Comparison of ENCODE assay signal across 29 cellular contexts in the genomic region with DNA sequence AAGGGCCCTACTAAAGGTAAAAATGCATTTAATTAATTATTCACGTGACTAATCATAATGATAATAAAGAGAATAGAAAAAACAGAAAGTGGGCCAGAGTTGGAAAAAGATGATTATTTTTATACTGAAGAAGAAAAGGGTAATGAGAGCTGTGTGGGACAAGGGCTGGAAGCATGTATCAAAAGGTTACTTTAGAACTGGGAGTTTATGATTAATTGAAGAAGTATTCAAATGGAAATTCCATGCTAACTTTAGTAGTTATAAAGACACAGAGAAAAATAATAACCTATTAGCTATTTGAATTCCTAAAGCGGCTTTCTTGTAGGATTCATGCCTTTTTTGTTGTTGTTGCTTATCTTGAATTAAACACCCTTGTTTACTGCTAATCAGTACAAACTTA. TPM values are rescaled to one million over a fixed set of nuclear protein-coding genes. Genes with fewer than 3 reads are reported as not detected.
"Had no signal": no experiment of that assay in that cellular context is flagged by ENCODE, and none has a peak within 500 bp of the region (broad histone marks: within the 10 kb centered on the region; RNA-seq: fewer than 3 reads in every experiment).

No MANE protein-coding gene starts in this region.

- H3K27me3 ChIP-seq: body of pancreas, colonic mucosa, gastrocnemius medialis, hepatocyte, ovary, suprapubic skin, tibial nerve had no signal

- H3K27ac ChIP-seq: body of pancreas, colonic mucosa, epithelial cell of prostate, gastrocnemius medialis, hepatocyte, ovary, prostate gland, suprapubic skin, tibial nerve had no signal

- DNase-seq: activated B cell treated with CpG ODN at 0.5 μM for 24 hours; activated CD4-positive, alpha-beta T cell treated with anti-CD3 and anti-CD28 coated beads, Interleukin-2, amount 50 U/mL, for 1 hour; activated CD8-positive, alpha-beta T cell treated with anti-CD3 and anti-CD28 coated beads for 36 hours; activated gamma-delta T cell treated with Interleukin-2 at 50 U/mL for 16 hours; activated naive CD4-positive, alpha-beta T cell treated with anti-CD3 and anti-CD28 coated beads, Interleukin-2, amount 50 U/mL, for 16 hours; activated T-cell treated with anti-CD3 and anti-CD28 coated beads, Interleukin-2, amount 50 U/mL, for 4 hours; amygdala; body of pancreas; colonic mucosa; effector CD8-positive, alpha-beta T cell; gastrocnemius medialis; islet precursor cell; left cardiac atrium; left ventricle myocardium superior; ovary; retina; stimulated activated CD4-positive, alpha-beta T cell treated with anti-CD3 and anti-CD28 coated beads, Interleukin-15, amount 100 ng/mL, for 24 hours; stimulated activated CD4-positive, alpha-beta T cell treated with anti-CD3 and anti-CD28 coated beads, Interleukin-2, amount 100 ng/mL, for 24 hours; stimulated activated naive CD4-positive, alpha-beta T cell; T-helper 2 cell had no signal

- H2AFZ ChIP-seq: hepatocyte had no signal

- H3K36me3 ChIP-seq: colonic mucosa, gastrocnemius medialis, ovary, prostate gland, suprapubic skin, tibial nerve had no signal

- H3K4me3 ChIP-seq: body of pancreas, colonic mucosa, gastrocnemius medialis, hepatocyte, ovary, prostate gland, smooth muscle cell, suprapubic skin, tibial nerve had no signal

- H3K9me3 ChIP-seq: body of pancreas, colonic mucosa, gastrocnemius medialis, ovary, prostate gland, suprapubic skin, tibial nerve had no signal

- ATAC-seq: activated CD8-positive, alpha-beta T cell treated with anti-CD3 and anti-CD28 coated beads for 36 hours; activated T-cell treated with anti-CD3 and anti-CD28 coated beads, Interleukin-2, amount 50 U/mL, for 4 hours; activated T-helper 17 cell treated with anti-CD3 and anti-CD28 coated beads, Interleukin-2, amount 50 U/mL, for 72 hours; body of pancreas; gastrocnemius medialis; left cardiac atrium; left ventricle myocardium superior; sciatic nerve had no signal

- H3K4me1 ChIP-seq: colonic mucosa, gastrocnemius medialis, prostate gland, suprapubic skin, tibial nerve had no signal

- H3K4me2 ChIP-seq: hepatocyte, smooth muscle cell had no signal

RNA-seq across cellular contexts. Expression of gene MKX, which starts 49.9 kb away (rescaled TPM):
- total RNA-seq: activated B cell treated with CpG ODN at 0.5 μM for 24 hours, dermis microvascular lymphatic vessel endothelial cell had no signal
- polyA plus RNA-seq: smooth muscle cell had no signal
